Comparison of ENCODE assay signal across 1 cellular context in the genomic region with DNA sequence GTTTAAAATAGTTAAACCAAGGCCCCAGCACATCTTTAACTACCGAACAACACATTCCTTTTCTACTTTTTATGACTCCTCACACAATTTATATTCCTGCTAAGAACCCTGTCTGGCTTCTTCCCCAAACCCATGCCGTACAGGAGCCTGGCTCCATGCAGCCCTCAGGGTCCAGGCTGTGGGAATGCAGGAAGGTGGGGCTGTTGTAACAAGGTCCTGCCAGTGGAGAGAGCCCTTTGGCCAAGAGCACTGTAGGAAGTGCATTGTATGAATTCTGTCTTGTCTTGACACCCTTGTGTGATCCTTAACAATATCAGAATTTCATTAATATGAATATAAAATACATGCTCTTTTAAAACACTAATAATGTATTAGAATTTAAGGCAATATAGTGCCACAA.
TF ChIP-seq lines count a peak whose summit lies in the region.

No MANE protein-coding gene starts in this region.

TF ChIP-seq in Ishikawa, 13 proteins besides CTCF, POLR2A, EP300 and RAD21 (continued from another document):
- TF ChIP-seq, protein P1, sequence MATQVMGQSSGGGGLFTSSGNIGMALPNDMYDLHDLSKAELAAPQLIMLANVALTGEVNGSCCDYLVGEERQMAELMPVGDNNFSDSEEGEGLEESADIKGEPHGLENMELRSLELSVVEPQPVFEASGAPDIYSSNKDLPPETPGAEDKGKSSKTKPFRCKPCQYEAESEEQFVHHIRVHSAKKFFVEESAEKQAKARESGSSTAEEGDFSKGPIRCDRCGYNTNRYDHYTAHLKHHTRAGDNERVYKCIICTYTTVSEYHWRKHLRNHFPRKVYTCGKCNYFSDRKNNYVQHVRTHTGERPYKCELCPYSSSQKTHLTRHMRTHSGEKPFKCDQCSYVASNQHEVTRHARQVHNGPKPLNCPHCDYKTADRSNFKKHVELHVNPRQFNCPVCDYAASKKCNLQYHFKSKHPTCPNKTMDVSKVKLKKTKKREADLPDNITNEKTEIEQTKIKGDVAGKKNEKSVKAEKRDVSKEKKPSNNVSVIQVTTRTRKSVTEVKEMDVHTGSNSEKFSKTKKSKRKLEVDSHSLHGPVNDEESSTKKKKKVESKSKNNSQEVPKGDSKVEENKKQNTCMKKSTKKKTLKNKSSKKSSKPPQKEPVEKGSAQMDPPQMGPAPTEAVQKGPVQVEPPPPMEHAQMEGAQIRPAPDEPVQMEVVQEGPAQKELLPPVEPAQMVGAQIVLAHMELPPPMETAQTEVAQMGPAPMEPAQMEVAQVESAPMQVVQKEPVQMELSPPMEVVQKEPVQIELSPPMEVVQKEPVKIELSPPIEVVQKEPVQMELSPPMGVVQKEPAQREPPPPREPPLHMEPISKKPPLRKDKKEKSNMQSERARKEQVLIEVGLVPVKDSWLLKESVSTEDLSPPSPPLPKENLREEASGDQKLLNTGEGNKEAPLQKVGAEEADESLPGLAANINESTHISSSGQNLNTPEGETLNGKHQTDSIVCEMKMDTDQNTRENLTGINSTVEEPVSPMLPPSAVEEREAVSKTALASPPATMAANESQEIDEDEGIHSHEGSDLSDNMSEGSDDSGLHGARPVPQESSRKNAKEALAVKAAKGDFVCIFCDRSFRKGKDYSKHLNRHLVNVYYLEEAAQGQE (IDR thresholded peaks at IDR 0.05; ENCODE audit: low read depth) = no peak
- TF ChIP-seq, protein P2, sequence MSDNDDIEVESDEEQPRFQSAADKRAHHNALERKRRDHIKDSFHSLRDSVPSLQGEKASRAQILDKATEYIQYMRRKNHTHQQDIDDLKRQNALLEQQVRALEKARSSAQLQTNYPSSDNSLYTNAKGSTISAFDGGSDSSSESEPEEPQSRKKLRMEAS (IDR thresholded peaks at IDR 0.05) = no peak
- TF ChIP-seq, protein P3, sequence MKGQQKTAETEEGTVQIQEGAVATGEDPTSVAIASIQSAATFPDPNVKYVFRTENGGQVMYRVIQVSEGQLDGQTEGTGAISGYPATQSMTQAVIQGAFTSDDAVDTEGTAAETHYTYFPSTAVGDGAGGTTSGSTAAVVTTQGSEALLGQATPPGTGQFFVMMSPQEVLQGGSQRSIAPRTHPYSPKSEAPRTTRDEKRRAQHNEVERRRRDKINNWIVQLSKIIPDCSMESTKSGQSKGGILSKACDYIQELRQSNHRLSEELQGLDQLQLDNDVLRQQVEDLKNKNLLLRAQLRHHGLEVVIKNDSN (IDR thresholded peaks at IDR 0.05) = no peak
- TF ChIP-seq CREB1 (IDR thresholded peaks at IDR 0.05; ENCODE audit: low read depth) = no peak
